In genomic region chr10:46540412-46541016, GRCh38 we compare ENCODE assay signal across 14 cellular contexts. TPM values are rescaled to one million over a fixed set of nuclear protein-coding genes. Genes with fewer than 3 reads are reported as not detected.
DNase-seq lines count a peak whose midpoint lies in the region; ATAC-seq and TF ChIP-seq lines count a peak whose summit lies in the region.
"Had no signal": no experiment of that assay in that cellular context is flagged by ENCODE, and none has a peak within 500 bp of the region (broad histone marks: within the 10 kb centered on the region; RNA-seq: fewer than 3 reads in every experiment).

No MANE protein-coding gene starts in this region.

- no peaks in the 10 kb centered on the region for H3K9me3 Mint-ChIP-seq in activated naive CD8-positive, alpha-beta T cell treated with anti-CD3 and anti-CD28 coated beads, Interleukin-2, amount 10 ng/mL, durations not matched to agents 7 days and 5 days
- no peaks in the 10 kb centered on the region for H3K9me3 Mint-ChIP-seq in activated naive CD8-positive, alpha-beta T cell treated with anti-CD3 and anti-CD28 coated beads for 36 hours
- no peaks in the 10 kb centered on the region for H3K9me3 Mint-ChIP-seq in type B pancreatic cell
- H3K9me3 Mint-ChIP-seq: activated CD4-positive, alpha-beta T cell treated with anti-CD3 and anti-CD28 coated beads, Interleukin-2, amount 10 ng/mL, durations not matched to agents 24 days and 14 days; memory B cell had no signal

- ATAC-seq in activated naive CD8-positive, alpha-beta T cell treated with anti-CD3 and anti-CD28 coated beads, Interleukin-2, amount 10 ng/mL, durations not matched to agents 7 days and 5 days (ENCODE audit: low read depth) = no peak
- ATAC-seq in HG02973 (IDR thresholded peaks at IDR 0.05; ENCODE audit: unreplicated experiment) = no peak

- H3K27ac Mint-ChIP-seq in activated naive CD8-positive, alpha-beta T cell treated with anti-CD3 and anti-CD28 coated beads, Interleukin-2, amount 10 ng/mL, durations not matched to agents 7 days and 5 days = no peak overlapping the region
- H3K27ac Mint-ChIP-seq in activated naive CD8-positive, alpha-beta T cell treated with anti-CD3 and anti-CD28 coated beads for 36 hours = no peak overlapping the region
- H3K27ac Mint-ChIP-seq in type B pancreatic cell = peak overlapping the region; percentile 89
- H3K27ac Mint-ChIP-seq: activated CD4-positive, alpha-beta T cell treated with anti-CD3 and anti-CD28 coated beads, Interleukin-2, amount 10 ng/mL, durations not matched to agents 24 days and 14 days; memory B cell had no signal

- no peaks in the 10 kb centered on the region for H3K36me3 Mint-ChIP-seq in activated naive CD8-positive, alpha-beta T cell treated with anti-CD3 and anti-CD28 coated beads, Interleukin-2, amount 10 ng/mL, durations not matched to agents 7 days and 5 days
- H3K36me3 Mint-ChIP-seq in activated naive CD8-positive, alpha-beta T cell treated with anti-CD3 and anti-CD28 coated beads for 36 hours = no peaks in the 10 kb centered on the region
- peaks cover 3% of the 10 kb centered on the region for H3K36me3 Mint-ChIP-seq in type B pancreatic cell
- H3K36me3 Mint-ChIP-seq: memory B cell had no signal

- H3K27me3 Mint-ChIP-seq in activated naive CD8-positive, alpha-beta T cell treated with anti-CD3 and anti-CD28 coated beads, Interleukin-2, amount 10 ng/mL, durations not matched to agents 7 days and 5 days = peaks cover 50% of the 10 kb centered on the region
- peaks cover 60% of the 10 kb centered on the region for H3K27me3 Mint-ChIP-seq in activated naive CD8-positive, alpha-beta T cell treated with anti-CD3 and anti-CD28 coated beads for 36 hours
- H3K27me3 Mint-ChIP-seq in type B pancreatic cell = peaks cover 49% of the 10 kb centered on the region

- TF ChIP-seq CTCF in choroid plexus epithelial cell (conservative IDR thresholded peaks at IDR 0.05; ENCODE audit: low read depth, low read length) (no peak), type B pancreatic cell (conservative IDR thresholded peaks at IDR 0.05) (no peak)

- POLR2A ChIA-PET in activated naive CD8-positive, alpha-beta T cell treated with anti-CD3 and anti-CD28 coated beads, Interleukin-2, amount 10 ng/mL, durations not matched to agents 7 days and 5 days (lab: Charles Lee) = no interaction called here

- H3K36me3 ChIP-seq in mucosa of stomach (ENCODE audit: control insufficient read depth, insufficient read depth, low read length) = no peaks in the 10 kb centered on the region
- H3K36me3 ChIP-seq: BLaER1, vagina had no signal

- H3K4me1 ChIP-seq in mucosa of stomach (ENCODE audit: control insufficient read depth, insufficient read depth, low read length) = peaks cover 37% of the 10 kb centered on the region
- H3K4me1 ChIP-seq: BLaER1 had no signal

- H3K4me1 Mint-ChIP-seq in activated naive CD8-positive, alpha-beta T cell treated with anti-CD3 and anti-CD28 coated beads, Interleukin-2, amount 10 ng/mL, durations not matched to agents 7 days and 5 days = peaks cover 2% of the 10 kb centered on the region
- peaks cover 4% of the 10 kb centered on the region for H3K4me1 Mint-ChIP-seq in activated naive CD8-positive, alpha-beta T cell treated with anti-CD3 and anti-CD28 coated beads for 36 hours
- H3K4me1 Mint-ChIP-seq in type B pancreatic cell (ENCODE audit: unreplicated experiment) = peaks cover 15% of the 10 kb centered on the region
- H3K4me1 Mint-ChIP-seq: activated CD4-positive, alpha-beta T cell treated with anti-CD3 and anti-CD28 coated beads, Interleukin-2, amount 10 ng/mL, durations not matched to agents 24 days and 14 days; memory B cell had no signal

- H3K4me3 ChIP-seq in choroid plexus epithelial cell (ENCODE audit: low read depth, low read length) (peak overlapping the region; percentile 56), mucosa of stomach (ENCODE audit: low read length) (no peak overlapping the region)
- H3K4me3 ChIP-seq: BLaER1 had no signal

- DNase-seq in activated naive CD8-positive, alpha-beta T cell treated with anti-CD3 and anti-CD28 coated beads, Interleukin-2, amount 10 ng/mL, durations not matched to agents 7 days and 5 days = peak; percentile 20
- no peak for DNase-seq in activated naive CD8-positive, alpha-beta T cell treated with anti-CD3 and anti-CD28 coated beads for 36 hours
- DNase-seq in choroid plexus epithelial cell (ENCODE audit: low read depth) (peak; percentile 45), type B pancreatic cell (ENCODE audit: extremely low spot score, unreplicated experiment) (peak; percentile 67), COLO668 (lab: John Stamatoyannopoulos, UW; ENCODE audit: unreplicated experiment) (no peak), GOT3 (lab: John Stamatoyannopoulos, UW) (no peak)
- DNase-seq: activated CD4-positive, alpha-beta T cell treated with anti-CD3 and anti-CD28 coated beads, Interleukin-2, amount 10 ng/mL, durations not matched to agents 24 days and 14 days; NCI-H2107; stimulated activated CD4-positive, alpha-beta T cell treated with anti-CD3 and anti-CD28 coated beads, Interleukin-4, amount 100 ng/mL, for 24 hours had no signal

- peaks cover 7% of the 10 kb centered on the region for H3K27me3 ChIP-seq in mucosa of stomach (ENCODE audit: control insufficient read depth, insufficient read depth, low read length)
- H3K27me3 ChIP-seq: BLaER1 had no signal

- H3K9me3 ChIP-seq in mucosa of stomach (ENCODE audit: control insufficient read depth, low read length) = no peaks in the 10 kb centered on the region
- H3K9me3 ChIP-seq: BLaER1, vagina had no signal

- no peak overlapping the region for H3K4me3 Mint-ChIP-seq in activated naive CD8-positive, alpha-beta T cell treated with anti-CD3 and anti-CD28 coated beads, Interleukin-2, amount 10 ng/mL, durations not matched to agents 7 days and 5 days
- H3K4me3 Mint-ChIP-seq in activated naive CD8-positive, alpha-beta T cell treated with anti-CD3 and anti-CD28 coated beads for 36 hours = no peak overlapping the region
- peak overlapping the region; percentile 80 for H3K4me3 Mint-ChIP-seq in type B pancreatic cell
- H3K4me3 Mint-ChIP-seq: activated CD4-positive, alpha-beta T cell treated with anti-CD3 and anti-CD28 coated beads, Interleukin-2, amount 10 ng/mL, durations not matched to agents 24 days and 14 days; memory B cell had no signal

- peak overlapping the region; percentile 28 for H3K9ac ChIP-seq in mucosa of stomach (ENCODE audit: low read length)
- H3K9ac ChIP-seq: BLaER1 had no signal

RNA-seq across cellular contexts. Expression of gene GPRIN2, which starts 15.9 kb away (rescaled TPM):
- not detected for total RNA-seq in activated naive CD8-positive, alpha-beta T cell treated with anti-CD3 and anti-CD28 coated beads, Interleukin-2, amount 10 ng/mL, durations not matched to agents 7 days and 5 days
- total RNA-seq in activated naive CD8-positive, alpha-beta T cell treated with anti-CD3 and anti-CD28 coated beads for 36 hours = not detected
- 4.4 and 7.0 TPM in 2 replicates for total RNA-seq in type B pancreatic cell (ENCODE audit: low replicate concordance)
- total RNA-seq: activated CD4-positive, alpha-beta T cell treated with anti-CD3 and anti-CD28 coated beads, Interleukin-2, amount 10 ng/mL, durations not matched to agents 24 days and 14 days had no signal

RNA-seq across cellular contexts. Expression of gene SYT15, which starts 38.4 kb away (rescaled TPM):
- 1 to 10 TPM; 1.1 to 1.4 TPM for total RNA-seq in activated naive CD8-positive, alpha-beta T cell treated with anti-CD3 and anti-CD28 coated beads, Interleukin-2, amount 10 ng/mL, durations not matched to agents 7 days and 5 days
- under 1 TPM; 0.50 to 0.58 TPM for total RNA-seq in activated naive CD8-positive, alpha-beta T cell treated with anti-CD3 and anti-CD28 coated beads for 36 hours
- total RNA-seq in type B pancreatic cell (ENCODE audit: low replicate concordance) = 1.2 and 1.3 TPM in 2 replicates

Comparison
In these comparisons a context has a peak if more than half of its experiments do, and no peak if none do; other contexts are left out.
1. DNase-seq: peak in activated naive CD8-positive, alpha-beta T cell treated with anti-CD3 and anti-CD28 coated beads, Interleukin-2, amount 10 ng/mL, durations not matched to agents 7 days and 5 days (single experiment), choroid plexus epithelial cell (single experiment) and type B pancreatic cell (single experiment); none in activated naive CD8-positive, alpha-beta T cell treated with anti-CD3 and anti-CD28 coated beads for 36 hours (single experiment), COLO668 (single experiment) and GOT3 (single experiment).